Comparison of ENCODE assay signal across 27 cellular contexts in the genomic region with DNA sequence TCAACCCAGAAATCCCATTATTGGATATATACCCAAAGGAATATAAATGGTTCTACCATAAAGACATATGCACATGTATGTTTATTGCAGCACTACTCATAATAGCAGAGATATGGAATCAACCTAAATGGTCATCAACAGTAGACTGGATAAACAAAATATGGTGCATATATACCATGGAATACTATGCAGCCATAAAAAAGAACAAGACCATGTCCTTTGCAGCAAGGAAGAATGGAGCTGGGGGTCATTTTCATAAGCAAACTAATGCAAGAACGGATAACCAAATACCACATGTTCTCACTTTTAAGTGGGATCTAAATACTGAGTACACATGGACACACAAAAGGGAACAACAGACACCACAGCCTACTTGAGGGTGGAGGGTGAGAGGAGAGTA.
"Had no signal": no experiment of that assay in that cellular context is flagged by ENCODE, and none has a peak within 500 bp of the region (broad histone marks: within the 10 kb centered on the region; RNA-seq: fewer than 3 reads in every experiment).

No MANE protein-coding gene starts in this region.

- DNase-seq: colonic mucosa; cortex of kidney; effector CD8-positive, alpha-beta T cell; endodermal cell; erythroblast; esophagus squamous epithelium; foreskin fibroblast; foreskin melanocyte; gastrocnemius medialis; glutamatergic neuron; head of caudate nucleus; heart right ventricle; hippocampal formation; left cardiac atrium; left lung; left ventricle myocardium superior; lower lobe of right lung; mesenchymal stem cell; mucosa of descending colon; naive B cell had no signal

- H3K36me3 ChIP-seq: colonic mucosa, esophagus squamous epithelium, gastrocnemius medialis, heart right ventricle, left lung, lower lobe of right lung had no signal

- H3K4me1 ChIP-seq: colonic mucosa had no signal

- H3K36me3 Mint-ChIP-seq: mesothelial cell of epicardium had no signal

- H3K9me3 ChIP-seq: colonic mucosa, esophagus squamous epithelium, gastrocnemius medialis, heart right ventricle, left lung, lower lobe of right lung, mucosa of descending colon had no signal

- H3K9me3 Mint-ChIP-seq: dendritic cell treated with granulocyte-macrophage colony-stimulating factor and Interleukin-4, amounts not matched to agents 40 ng/mL and 50 ng/mL, for 4 days; endodermal cell had no signal

- H3K4me3 ChIP-seq: colonic mucosa, esophagus squamous epithelium, gastrocnemius medialis, heart right ventricle, left lung, lower lobe of right lung, mucosa of descending colon had no signal

- H3K27ac ChIP-seq: colonic mucosa, epithelial cell of prostate, esophagus squamous epithelium, gastrocnemius medialis, heart right ventricle, left lung, lower lobe of right lung had no signal

- ATAC-seq: esophagus mucosa, gastrocnemius medialis, heart right ventricle, left cardiac atrium, left lung, left ventricle myocardium superior, lower lobe of right lung, mucosa of descending colon had no signal

- H3K4me3 Mint-ChIP-seq: dendritic cell treated with granulocyte-macrophage colony-stimulating factor and Interleukin-4, amounts not matched to agents 40 ng/mL and 50 ng/mL, for 4 days; endodermal cell; mesothelial cell of epicardium had no signal

- FAIRE-seq: endometrium, islet of Langerhans, keratinocyte had no signal

- H3K27ac Mint-ChIP-seq: dendritic cell treated with granulocyte-macrophage colony-stimulating factor and Interleukin-4, amounts not matched to agents 40 ng/mL and 50 ng/mL, for 4 days; endodermal cell; mesothelial cell of epicardium; naive B cell had no signal
